In the genomic region with DNA sequence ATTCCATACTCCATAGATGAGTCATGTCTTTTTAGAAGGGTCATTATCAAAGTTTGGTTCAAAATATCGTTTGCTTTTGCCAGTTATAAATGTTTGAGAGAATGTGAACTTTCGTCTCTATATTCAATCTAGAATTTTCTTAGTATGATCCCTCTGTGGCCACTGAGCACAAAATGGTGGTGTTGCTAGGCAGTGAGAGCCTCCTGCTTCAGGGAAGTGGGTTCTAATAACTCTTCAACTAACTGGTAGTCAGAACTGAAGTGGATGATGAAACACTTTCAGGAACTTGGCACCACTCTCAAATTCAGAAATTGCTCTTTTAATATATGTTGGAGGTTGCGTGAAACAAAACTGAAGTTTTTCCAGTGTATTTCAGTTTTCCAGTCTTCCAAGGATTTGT, we compare ENCODE assay signal across 15 cellular contexts.
DNase-seq lines count a peak whose midpoint lies in the region; ATAC-seq, FAIRE-seq and TF ChIP-seq lines count a peak whose summit lies in the region.
"Had no signal": no experiment of that assay in that cellular context is flagged by ENCODE, and none has a peak within 500 bp of the region (broad histone marks: within the 10 kb centered on the region; RNA-seq: fewer than 3 reads in every experiment).

No MANE protein-coding gene starts in this region.

- TF ChIP-seq POLR2A in A549 (IDR thresholded peaks at IDR 0.05; ENCODE audit: low read length) = no peak

- H3K4me1 Mint-ChIP-seq in activated T-helper 1 cell treated with anti-CD3 and anti-CD28 coated beads, Interleukin-12 subunit alpha, Interleukin-12 subunit beta, Interleukin-2, Interleukin-4 antibody, amounts not matched to agents 30 ng/mL and 10 ng/mL and 1 ng/mL, durations not matched to agents 14 hours and 24 hours and 36 hours (ENCODE audit: low read depth) = peaks cover 43% of the 10 kb centered on the region
- no peaks in the 10 kb centered on the region for H3K4me1 Mint-ChIP-seq in naive thymus-derived CD8-positive, alpha-beta T cell

- TF ChIP-seq EP300 in A549 (IDR thresholded peaks at IDR 0.05) = no peak

- peaks cover 3% of the 10 kb centered on the region for H3K36me3 Mint-ChIP-seq in activated T-helper 1 cell treated with anti-CD3 and anti-CD28 coated beads, Interleukin-12 subunit alpha, Interleukin-12 subunit beta, Interleukin-2, Interleukin-4 antibody, amounts not matched to agents 30 ng/mL and 10 ng/mL and 1 ng/mL, durations not matched to agents 14 hours and 24 hours and 36 hours (ENCODE audit: low read depth)
- no peaks in the 10 kb centered on the region for H3K36me3 Mint-ChIP-seq in naive thymus-derived CD8-positive, alpha-beta T cell

- no peak for TF ChIP-seq CTCF in A549 (IDR thresholded peaks at IDR 0.05)

- TF ChIP-seq RAD21 in A549 (conservative IDR thresholded peaks at IDR 0.05 in 1 of 2, IDR thresholded peaks at IDR 0.05 in 1 of 2) = no peak

- ATAC-seq in A549 (no peak), GM19351 (IDR thresholded peaks at IDR 0.05; ENCODE audit: unreplicated experiment) (no peak), GM21526 (IDR thresholded peaks at IDR 0.05; ENCODE audit: low FRiP score, unreplicated experiment) (no peak)
- ATAC-seq in naive thymus-derived CD8-positive, alpha-beta T cell = no peak

- WGBS in A549 (ENCODE audit: missing lambda C conversion rate) = 51% methylated on average over 3 of the region's 3 CpGs

- CTCF ChIA-PET in A549 (lab: Yijun Ruan, JAX) = interaction anchor here (0.6 kb wide), 1 partner anchor 11 kb away, joined by 3 read pairs; no protein-coding TSS in a partner anchor

- no peak for FAIRE-seq in A549 (lab: Jason Lieb, UNC)
- FAIRE-seq: frontal cortex, GM18507 had no signal

- no peak overlapping the region for H3K4me3 ChIP-seq in A549
- H3K4me3 ChIP-seq: cardiac muscle cell had no signal

- no peaks in the 10 kb centered on the region for H3K9me3 ChIP-seq in A549

- peak overlapping the region; percentile 15; the same call in 2 of the 3 replicates for H3K4me2 ChIP-seq in A549

- peaks cover 29% of the 10 kb centered on the region for H3K4me1 ChIP-seq in A549

- H3K27ac ChIP-seq in A549 = peak overlapping the region; percentile 0 to 41; a peak in 2 of 6 replicates
- H3K27ac ChIP-seq: cardiac muscle cell, VCaP had no signal

- H3K9me3 Mint-ChIP-seq in activated T-helper 1 cell treated with anti-CD3 and anti-CD28 coated beads, Interleukin-12 subunit alpha, Interleukin-12 subunit beta, Interleukin-2, Interleukin-4 antibody, amounts not matched to agents 30 ng/mL and 10 ng/mL and 1 ng/mL, durations not matched to agents 14 hours and 24 hours and 36 hours = peaks cover 8% of the 10 kb centered on the region
- peaks cover 0 to 3% (median 0%) of the 10 kb centered on the region in 9 donors for H3K9me3 Mint-ChIP-seq in naive thymus-derived CD8-positive, alpha-beta T cell

- no peak overlapping the region for H3K4me3 Mint-ChIP-seq in activated T-helper 1 cell treated with anti-CD3 and anti-CD28 coated beads, Interleukin-12 subunit alpha, Interleukin-12 subunit beta, Interleukin-2, Interleukin-4 antibody, amounts not matched to agents 30 ng/mL and 10 ng/mL and 1 ng/mL, durations not matched to agents 14 hours and 24 hours and 36 hours
- H3K4me3 Mint-ChIP-seq in naive thymus-derived CD8-positive, alpha-beta T cell = no peak overlapping the region

- intact Hi-C loops in activated T-helper 1 cell treated with anti-CD3 and anti-CD28 coated beads, Interleukin-12 subunit alpha, Interleukin-12 subunit beta, Interleukin-2, Interleukin-4 antibody, amounts not matched to agents 30 ng/mL and 10 ng/mL and 1 ng/mL, durations not matched to agents 14 hours and 24 hours and 36 hours (cut with micrococcal nuclease) = loop anchor here (2.0 to 5.0 kb wide), 3 partner anchors 124 to 143 kb away; partner anchors contain the start of genes DOK5 and PFDN4

- peak overlapping the region; percentile 25 for H3K27ac Mint-ChIP-seq in activated T-helper 1 cell treated with anti-CD3 and anti-CD28 coated beads, Interleukin-12 subunit alpha, Interleukin-12 subunit beta, Interleukin-2, Interleukin-4 antibody, amounts not matched to agents 30 ng/mL and 10 ng/mL and 1 ng/mL, durations not matched to agents 14 hours and 24 hours and 36 hours
- H3K27ac Mint-ChIP-seq in naive thymus-derived CD8-positive, alpha-beta T cell = no peak overlapping the region

- DNase-seq in A549 (ENCODE audit: low read depth in 1 of 2, low spot score in 1 of 2) (no peak), EH (ENCODE audit: low read depth) (peak; percentile 46), fibroblast of the conjunctiva (ENCODE audit: low read depth) (peak; percentile 44), HuH-7 (ENCODE audit: low spot score) (no peak)
- DNase-seq in activated T-helper 1 cell treated with anti-CD3 and anti-CD28 coated beads, Interleukin-12 subunit alpha, Interleukin-12 subunit beta, Interleukin-2, Interleukin-4 antibody, amounts not matched to agents 30 ng/mL and 10 ng/mL and 1 ng/mL, durations not matched to agents 14 hours and 24 hours and 36 hours (ENCODE audit: low spot score) = no peak
- no peak for DNase-seq in naive thymus-derived CD8-positive, alpha-beta T cell
- DNase-seq: activated naive CD4-positive, alpha-beta T cell treated with anti-CD3 and anti-CD28 coated beads, Interleukin-2, amount 50 U/mL, for 16 hours; NCI-H187; substantia nigra had no signal

- H3K27me3 Mint-ChIP-seq in activated T-helper 1 cell treated with anti-CD3 and anti-CD28 coated beads, Interleukin-12 subunit alpha, Interleukin-12 subunit beta, Interleukin-2, Interleukin-4 antibody, amounts not matched to agents 30 ng/mL and 10 ng/mL and 1 ng/mL, durations not matched to agents 14 hours and 24 hours and 36 hours (ENCODE audit: insufficient read depth) = no peaks in the 10 kb centered on the region
- peaks cover 4 to 40% (median 22%) of the 10 kb centered on the region in 5 donors for H3K27me3 Mint-ChIP-seq in naive thymus-derived CD8-positive, alpha-beta T cell

- POLR2A ChIA-PET in A549 (lab: Yijun Ruan, JAX) = no interaction called here
- POLR2A ChIA-PET in naive thymus-derived CD8-positive, alpha-beta T cell (lab: Charles Lee) = no interaction called here

TF ChIP-seq in A549, 52 proteins besides CTCF, POLR2A, EP300 and RAD21:
- TF ChIP-seq CBX2 (IDR thresholded peaks at IDR 0.05; ENCODE audit: borderline replicate concordance, low read depth) (no peak), TP53 (CRISPR knock-in tag; IDR thresholded peaks at IDR 0.05) (no peak), FOSL2 (IDR thresholded peaks at IDR 0.05) (no peak), FOSL2 (CRISPR knock-in tag; IDR thresholded peaks at IDR 0.05) (peak; percentile 31; the same call in 1 of the 2 replicates)

Comparison
In these comparisons a context has a peak if more than half of its experiments do, and no peak if none do; other contexts are left out.
1. DNase-seq: peak in EH (single experiment) and fibroblast of the conjunctiva (single experiment); none in A549 (0 of 2), activated T-helper 1 cell treated with anti-CD3 and anti-CD28 coated beads, Interleukin-12 subunit alpha, Interleukin-12 subunit beta, Interleukin-2, Interleukin-4 antibody, amounts not matched to agents 30 ng/mL and 10 ng/mL and 1 ng/mL, durations not matched to agents 14 hours and 24 hours and 36 hours (single experiment), HuH-7 (single experiment) and naive thymus-derived CD8-positive, alpha-beta T cell (0 of 10).